Comparison of ENCODE assay signal across 1 cellular context in the genomic region with DNA sequence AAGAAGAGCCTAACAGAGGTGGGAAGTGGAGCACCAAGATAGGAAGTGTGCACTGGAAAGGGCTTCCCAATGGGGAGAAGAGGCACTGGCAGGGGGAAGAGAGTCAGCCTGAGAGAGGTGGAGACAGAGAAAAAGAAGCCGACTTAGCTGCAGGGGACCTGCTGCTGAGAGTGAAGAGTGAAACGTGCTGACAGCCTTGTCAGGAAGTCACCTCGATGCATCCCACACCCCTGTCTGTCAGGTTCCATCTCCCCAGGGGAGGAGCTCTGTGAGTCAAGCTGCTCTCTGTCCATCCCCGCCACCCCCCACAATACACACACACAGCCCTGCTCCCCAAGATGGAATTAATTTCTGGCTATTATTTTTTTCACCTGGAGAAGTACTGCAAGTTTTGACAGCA.
TF ChIP-seq lines count a peak whose summit lies in the region.

No MANE protein-coding gene starts in this region.

TF ChIP-seq in HCT116, 20 proteins besides CTCF, POLR2A, EP300 and RAD21 (continued from another document):
- TF ChIP-seq SRF (IDR thresholded peaks at IDR 0.05; ENCODE audit: low read depth) (no peak), EZH2phosphoT487 (IDR thresholded peaks at IDR 0.05; ENCODE audit: borderline replicate concordance) (no peak), FOSL1 (IDR thresholded peaks at IDR 0.05; ENCODE audit: low read depth) (no peak), POLR2AphosphoS5 (IDR thresholded peaks at IDR 0.05; ENCODE audit: low read depth, low read length) (no peak), JUND (IDR thresholded peaks at IDR 0.05) (no peak), ZBTB33 (IDR thresholded peaks at IDR 0.05; ENCODE audit: extremely low read depth, insufficient replicate concordance, low read length) (no peak), CBX3 (IDR thresholded peaks at IDR 0.05; ENCODE audit: low read depth) (no peak), EZH2 (IDR thresholded peaks at IDR 0.05) (no peak), CEBPB (IDR thresholded peaks at IDR 0.05; ENCODE audit: low read depth) (no peak), EGR1 (IDR thresholded peaks at IDR 0.05; ENCODE audit: low read depth) (no peak), SP1 (IDR thresholded peaks at IDR 0.05; ENCODE audit: low read depth) (no peak)
- TF ChIP-seq, protein P1, sequence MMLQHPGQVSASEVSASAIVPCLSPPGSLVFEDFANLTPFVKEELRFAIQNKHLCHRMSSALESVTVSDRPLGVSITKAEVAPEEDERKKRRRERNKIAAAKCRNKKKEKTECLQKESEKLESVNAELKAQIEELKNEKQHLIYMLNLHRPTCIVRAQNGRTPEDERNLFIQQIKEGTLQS (IDR thresholded peaks at IDR 0.05): no peak
TF ChIP-seq in HCT116: peak in this region for 0.
